ENCODE assay signal across 30 cellular contexts in the genomic region with DNA sequence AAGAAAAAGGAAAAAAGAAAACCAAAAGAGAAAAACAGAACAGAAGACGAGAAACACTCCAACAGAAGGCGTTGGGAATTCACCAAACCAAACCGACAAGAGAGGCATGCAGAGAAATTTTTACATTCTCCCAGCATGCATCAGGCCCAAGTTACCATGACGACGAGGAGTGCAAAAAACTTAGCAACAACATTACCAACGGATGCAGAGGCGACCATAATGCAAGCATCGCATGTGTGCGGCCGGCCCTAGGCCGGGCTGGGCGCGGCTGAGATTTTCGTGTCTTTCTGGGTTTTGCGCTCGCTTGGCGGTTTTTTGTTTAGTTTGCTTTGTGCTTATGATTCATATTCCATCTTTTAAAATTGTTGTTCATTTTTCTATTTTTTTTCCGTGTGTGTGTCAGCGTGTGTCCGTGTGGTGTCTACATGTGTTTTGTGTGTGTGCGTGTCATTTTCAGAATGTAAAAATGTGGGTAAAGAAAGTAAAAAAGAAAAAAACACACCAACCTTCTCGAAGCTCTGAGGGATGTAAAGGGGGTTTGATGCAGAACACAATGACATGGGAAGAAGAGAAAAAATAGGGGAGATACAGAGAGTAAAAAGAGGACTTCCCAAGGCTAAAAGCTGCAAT.
DNase-seq lines count a peak whose midpoint lies in the region; ATAC-seq, FAIRE-seq and TF ChIP-seq lines count a peak whose summit lies in the region.
"Had no signal": no experiment of that assay in that cellular context is flagged by ENCODE, and none has a peak within 500 bp of the region (broad histone marks: within the 10 kb centered on the region; RNA-seq: fewer than 3 reads in every experiment).

No MANE protein-coding gene starts in this region.

- H2BK5ac ChIP-seq in mesendoderm (ENCODE audit: low read length): no peak overlapping the region

- 77% methylated on average over 22 of the region's 22 CpGs for WGBS in K562 (ENCODE audit: insufficient coverage, low coverage, missing lambda C conversion rate)
- WGBS in mesendoderm (ENCODE audit: extremely low coverage, insufficient coverage, low lambda C conversion rate): 100% methylated on average over 3 of the region's 22 CpGs
- 97 to 98% (median 97%) methylated on average over 22 of the region's 22 CpGs for WGBS in ovary, 3 donors

- FAIRE-seq in K562 (lab: Jason Lieb, UNC): no peak
- FAIRE-seq: A549, GM12892 had no signal

- H3K36me3 ChIP-seq in HEK293 (ENCODE audit: control insufficient read depth in 2 of 2, insufficient read depth in 1 of 2, low read length in 2 of 2): peaks cover 5 to 19% of the 10 kb centered on the region in 2 experiments; a peak in 2 of 3 replicates
- H3K36me3 ChIP-seq in K562 (ENCODE audit: control insufficient read depth, insufficient read depth, low read length): no peaks in the 10 kb centered on the region; the same call in 2 of the 3 replicates
- H3K36me3 ChIP-seq in mesendoderm (ENCODE audit: control insufficient read depth, insufficient read depth, low read length): no peaks in the 10 kb centered on the region
- H3K36me3 ChIP-seq in H7 (replicated peaks; ENCODE audit: control insufficient read depth, insufficient read depth, low read length): peaks cover 19% of the 10 kb centered on the region
- H3K36me3 ChIP-seq in ovary: peaks cover 3% of the 10 kb centered on the region

- H3K4me1 ChIP-seq in HEK293 (ENCODE audit: control insufficient read depth, insufficient read depth, low read length) (no peaks in the 10 kb centered on the region), K562 (replicated peaks in 1 of 2; ENCODE audit: control insufficient read depth in 2 of 2, insufficient read depth in 2 of 2, low read length in 2 of 2) (peaks cover 0 to 5% of the 10 kb centered on the region in 2 experiments; a peak in 1 of 5 replicates), mesendoderm (ENCODE audit: control insufficient read depth, low read depth, low read length) (no peaks in the 10 kb centered on the region), ovary (ENCODE audit: insufficient read depth) (no peaks in the 10 kb centered on the region)
- H3K4me1 ChIP-seq: A549, BE2C, SJSA1 had no signal

- H3K4ac ChIP-seq in mesendoderm (ENCODE audit: low read depth, low read length): no peak overlapping the region

- H3K9me3 ChIP-seq in HEK293 (ENCODE audit: control insufficient read depth, insufficient read depth, low read depth, low read length) (no peaks in the 10 kb centered on the region), K562 (replicated peaks; ENCODE audit: control insufficient read depth, insufficient read depth, low read depth, low read length) (no peaks in the 10 kb centered on the region; the same call in 1 of the 2 replicates), ovary (peaks cover 4 to 23% of the 10 kb centered on the region in 2 donors)
- H3K9me3 ChIP-seq: BE2C had no signal

- TF ChIP-seq CTCF in HEK293 (tag by site-specific recombination; IDR thresholded peaks at IDR 0.05) (no peak), K562 (IDR thresholded peaks at IDR 0.05 in 2 of 3, conservative IDR thresholded peaks at IDR 0.05 in 1 of 3; ENCODE audit: insufficient read depth in 2 of 3, low read depth in 1 of 3, low read length in 3 of 3) (no peak), ovary (IDR thresholded peaks at IDR 0.05) (no peak)

- no peak overlapping the region for H3K27ac ChIP-seq in HEK293 (ENCODE audit: extremely low read depth, low read depth, low read length)
- H3K27ac ChIP-seq in K562 (ENCODE audit: extremely low read depth, low read depth, low read length): no peak overlapping the region
- H3K27ac ChIP-seq in mesendoderm (ENCODE audit: low read depth, low read length): no peak overlapping the region
- H3K27ac ChIP-seq in ovary: no peak overlapping the region
- H3K27ac ChIP-seq: A549, SJSA1 had no signal

- ATAC-seq in K562 (no peak), HG02763 (IDR thresholded peaks at IDR 0.05; ENCODE audit: unreplicated experiment) (no peak), HG03196 (IDR thresholded peaks at IDR 0.05; ENCODE audit: unreplicated experiment) (no peak)
- ATAC-seq: A549, PC-3, T-cell had no signal

- H2AK5ac ChIP-seq in mesendoderm (ENCODE audit: low read length): no peak overlapping the region

- BruUV-seq in K562 (replicated peaks; lab: Mats Ljungman, UMichigan): no TSS peak

- no peak overlapping the region for H4K5ac ChIP-seq in mesendoderm (ENCODE audit: low read length)

- H3K4me2 ChIP-seq in K562 (ENCODE audit: insufficient read depth, low read length) (no peak overlapping the region), mesendoderm (ENCODE audit: low read length) (no peak overlapping the region)
- H3K4me2 ChIP-seq: A549 had no signal

- no peak overlapping the region for H2BK120ac ChIP-seq in mesendoderm (ENCODE audit: low read depth, low read length)

- H4K20me1 ChIP-seq in K562 (replicated peaks; ENCODE audit: control insufficient read depth, insufficient read depth, low read length): no peaks in the 10 kb centered on the region

- in situ Hi-C loops in K562 (cut with MboI): no loop called here

- TF ChIP-seq RAD21 in K562 (CRISPR knock-in tag; conservative IDR thresholded peaks at IDR 0.05 in 1 of 2, IDR thresholded peaks at IDR 0.05 in 1 of 2): no peak

- H3K9ac ChIP-seq in K562 (ENCODE audit: insufficient read depth in 1 of 2, low read depth in 2 of 2, low read length in 2 of 2): no peak overlapping the region
- no peak overlapping the region for H3K9ac ChIP-seq in mesendoderm (ENCODE audit: low read length)

- no peaks in the 10 kb centered on the region for H3K9me1 ChIP-seq in K562 (ENCODE audit: control insufficient read depth, insufficient read depth, low read length)

- POLR2A ChIA-PET in HEK293 (lab: Yijun Ruan, JAX) (no interaction called here), K562 (lab: Yijun Ruan, JAX) (no interaction called here)

- CTCF ChIA-PET in HEK293 (lab: Yijun Ruan, JAX) (interaction anchor here (0.6 kb wide), 1 partner anchor 207 kb away, joined by 4 read pairs; no protein-coding TSS in a partner anchor), K562 (lab: Yijun Ruan, JAX; ENCODE audit: low intra/inter-chr PET ratio) (no interaction called here)

- H3K27me3 ChIP-seq in K562 (ENCODE audit: control insufficient read depth in 2 of 2, insufficient read depth in 2 of 2, low read length in 2 of 2) (no peaks in the 10 kb centered on the region), mesendoderm (ENCODE audit: insufficient read depth, low read length, poor library complexity) (no peaks in the 10 kb centered on the region), H7 (ENCODE audit: control insufficient read depth, insufficient read depth, low read length) (no peaks in the 10 kb centered on the region), ovary (no peaks in the 10 kb centered on the region)
- H3K27me3 ChIP-seq: BE2C, SJSA1 had no signal

- DNase-seq in Ammon's horn (ENCODE audit: low spot score) (peak; percentile 43), K562 (ENCODE audit: extremely low read depth in 1 of 4, low spot score in 3 of 4) (peak in 3 of 4 experiments; percentile 10 to 47 (median 43)), mesendoderm (peak; percentile 64), H7 (no peak), ovary (no peak)
- DNase-seq: BE2C; CD8-positive, alpha-beta memory T cell; DMS 273 treated with DMSO at 0.1 percent for 48 hours; DMS79; EL; GDM1; H9; HFFc6; Karpas-422; NCI-H1105; NCI-H1436 treated with DMSO at 0.1 percent for 48 hours; NCI-H1930; NCI-H2107; NCI-H446; NCI-H524 treated with DMSO at 0.1 percent for 48 hours; NCI-H774; PC-3; Right ventricle myocardium superior; T-cell had no signal

- TF ChIP-seq POLR2A in K562 (conservative IDR thresholded peaks at IDR 0.05) (no peak), ovary (IDR thresholded peaks at IDR 0.05) (no peak)

- H3K79me2 ChIP-seq in K562 (ENCODE audit: control insufficient read depth, insufficient read depth, low read length): no peaks in the 10 kb centered on the region
- no peaks in the 10 kb centered on the region for H3K79me2 ChIP-seq in mesendoderm (ENCODE audit: control insufficient read depth, insufficient read depth, low read length)

- H3K4me3 ChIP-seq in HEK293 (ENCODE audit: low read depth, low read length) (no peak overlapping the region), K562 (no peak overlapping the region), mesendoderm (ENCODE audit: low read length) (no peak overlapping the region), H7 (ENCODE audit: insufficient read depth, low read depth, low read length) (no peak overlapping the region), ovary (no peak overlapping the region)
- H3K4me3 ChIP-seq: A549, SJSA1 had no signal

- no peak overlapping the region for H2BK15ac ChIP-seq in mesendoderm (replicated peaks; ENCODE audit: low read depth)

- H3K79me1 ChIP-seq in mesendoderm (ENCODE audit: low read length): no peaks in the 10 kb centered on the region

- H3K56ac ChIP-seq in mesendoderm (ENCODE audit: low read length): no peak overlapping the region

- intact Hi-C loops in K562 (cut with micrococcal nuclease): no loop called here
- intact Hi-C loops in ovary (cut with DNase I): no loop called here

- no peak overlapping the region for H3K23ac ChIP-seq in mesendoderm (ENCODE audit: low read length)

- H3K18ac ChIP-seq in mesendoderm (ENCODE audit: low read length): no peak overlapping the region

- TF ChIP-seq EP300 in K562 (IDR thresholded peaks at IDR 0.05; ENCODE audit: low read length) (no peak), ovary (IDR thresholded peaks at IDR 0.05) (no peak)

- H4K8ac ChIP-seq in mesendoderm (ENCODE audit: low read depth, low read length): no peak overlapping the region

- H2AFZ ChIP-seq in K562 (ENCODE audit: low read depth, low read length): no peak overlapping the region

TF ChIP-seq in HEK293, 187 proteins besides CTCF, POLR2A, EP300 and RAD21 (continues in another document):
- TF ChIP-seq KLF10 (tag by site-specific recombination; IDR thresholded peaks at IDR 0.05): no peak
- TF ChIP-seq SETDB1 (IDR thresholded peaks at IDR 0.05; ENCODE audit: insufficient read length, low read length): peak; percentile 40

TF ChIP-seq in K562, 482 proteins besides CTCF, POLR2A, EP300 and RAD21 (continues in another document):
- TF ChIP-seq ZNF143 (CRISPR knock-in tag; IDR thresholded peaks at IDR 0.05): peak; percentile 63; the same call in 1 of the 2 replicates
- TF ChIP-seq IRF2 (CRISPR knock-in tag; IDR thresholded peaks at IDR 0.05): no peak
- TF ChIP-seq RFX1 (IDR thresholded peaks at IDR 0.05): peak; percentile 89
- no peak for TF ChIP-seq BRF1 (IDR thresholded peaks at IDR 0.05; ENCODE audit: borderline replicate concordance, extremely low read depth, insufficient read length)

Comparison
In these comparisons a context has a peak if more than half of its experiments do, and no peak if none do; other contexts are left out.
1. DNase-seq: peak in Ammon's horn (single experiment), K562 (3 of 4) and mesendoderm (single experiment); none in H7 (single experiment) and ovary (0 of 5).